ENCODE assay signal across 9 cellular contexts in genomic region chr10:125448596-125448995, GRCh38.
DNase-seq lines count a peak whose midpoint lies in the region; ATAC-seq, FAIRE-seq and TF ChIP-seq lines count a peak whose summit lies in the region.
"Had no signal": no experiment of that assay in that cellular context is flagged by ENCODE, and none has a peak within 500 bp of the region (broad histone marks: within the 10 kb centered on the region; RNA-seq: fewer than 3 reads in every experiment).

No MANE protein-coding gene starts in this region.

- no peak for TF ChIP-seq EP300 in H1 (IDR thresholded peaks at IDR 0.05; ENCODE audit: borderline replicate concordance in 1 of 2, low read depth in 2 of 2, low read length in 2 of 2)

- H3K4me3 Mint-ChIP-seq in MCF 10A (ENCODE audit: unreplicated experiment) = no peak overlapping the region

- no peak overlapping the region for H3K27ac ChIP-seq in breast epithelium
- H3K27ac ChIP-seq in H1 (ENCODE audit: low read depth, low read length) = no peak overlapping the region

- no peak overlapping the region for H2BK12ac ChIP-seq in H1 (ENCODE audit: low read depth, low read length)

- no peak overlapping the region for H4K5ac ChIP-seq in H1 (ENCODE audit: insufficient read length, low read depth, low read length)

- peak; percentile 63 to 74 for TF ChIP-seq RAD21 in H1 (IDR thresholded peaks at IDR 0.05 in 1 of 2, conservative IDR thresholded peaks at IDR 0.05 in 1 of 2; ENCODE audit: low read depth in 2 of 2, low read length in 2 of 2)

- no peak overlapping the region for H3K23ac ChIP-seq in H1 (ENCODE audit: insufficient read length)

- H3K56ac ChIP-seq in H1 (replicated peaks; ENCODE audit: insufficient read length, low read depth, low read length) = no peak overlapping the region

- H3K23me2 ChIP-seq in H1 (ENCODE audit: low read depth, low read length) = no peaks in the 10 kb centered on the region

- H2BK120ac ChIP-seq in H1 (replicated peaks; ENCODE audit: low read depth, low read length) = no peak overlapping the region

- H3K79me2 ChIP-seq in H1 (ENCODE audit: control insufficient read depth in 1 of 2, insufficient read depth in 2 of 2, low read length in 2 of 2) = no peaks in the 10 kb centered on the region

- H3K4ac ChIP-seq in H1 (replicated peaks; ENCODE audit: insufficient read length, low read depth, low read length) = no peak overlapping the region

- H3K27me3 ChIP-seq in breast epithelium (no peaks in the 10 kb centered on the region), MG63 (no peaks in the 10 kb centered on the region), H1 (replicated peaks in 1 of 4; ENCODE audit: control insufficient read depth in 3 of 4, extremely low read depth in 1 of 4, insufficient read depth in 3 of 4, low read length in 3 of 4) (no peaks in the 10 kb centered on the region; a peak in 1 of 7 replicates)

- no peak overlapping the region for H2BK5ac ChIP-seq in H1 (ENCODE audit: low read depth, low read length)

- no peak for TF ChIP-seq POLR2A in breast epithelium (IDR thresholded peaks at IDR 0.05)
- no peak for TF ChIP-seq POLR2A in H1 (IDR thresholded peaks at IDR 0.05; ENCODE audit: control extremely low read depth in 1 of 2, low read depth in 2 of 2, low read length in 2 of 2)

- no peaks in the 10 kb centered on the region for H3K4me1 ChIP-seq in breast epithelium
- no peaks in the 10 kb centered on the region for H3K4me1 ChIP-seq in H1 (replicated peaks in 1 of 4; ENCODE audit: control insufficient read depth in 3 of 4, insufficient read depth in 4 of 4, low read length in 3 of 4)

- no peak overlapping the region for H4K91ac ChIP-seq in H1 (replicated peaks; ENCODE audit: insufficient read length, low read length)

- FAIRE-seq in H1 (lab: Jason Lieb, UNC) = peak; percentile 24

- 14% methylated on average over 5 of the region's 5 CpGs; no CpG with 5 or more reads in 1 of the 2 experiments for WGBS in H1 (ENCODE audit: extremely low coverage in 1 of 2, insufficient coverage in 1 of 2, insufficient read length in 1 of 2, insufficient replicate concordance in 2 of 2, low coverage in 1 of 2, low lambda C conversion rate in 2 of 2, missing lambda C conversion rate in 1 of 2), 2 experiments

- no peak overlapping the region for H3K9ac ChIP-seq in H1 (replicated peaks in 1 of 4; ENCODE audit: extremely low read depth in 1 of 4, low read depth in 3 of 4, low read length in 3 of 4)

- H3K4me1 Mint-ChIP-seq in MCF 10A (ENCODE audit: insufficient read depth, unreplicated experiment) = no peaks in the 10 kb centered on the region

- no peak overlapping the region for H2BK20ac ChIP-seq in H1 (ENCODE audit: low read length)

- H2AFZ ChIP-seq in H1 (ENCODE audit: low read length) = no peak overlapping the region

- no peak overlapping the region for H2BK15ac ChIP-seq in H1 (ENCODE audit: low read length)

- POLR2A ChIA-PET in MCF 10A (lab: Yijun Ruan, JAX) (no interaction called here), H1 (lab: Charles Lee; ENCODE audit: partially characterized antibody) (no interaction called here)

- no TSS peak for BruUV-seq in MCF 10A (replicated peaks; lab: Mats Ljungman, UMichigan)

- no peak for ATAC-seq in HG03139 (IDR thresholded peaks at IDR 0.05; ENCODE audit: unreplicated experiment)
- ATAC-seq in left cardiac atrium = no peak

- no peaks in the 10 kb centered on the region for H3K9me3 ChIP-seq in breast epithelium
- no peaks in the 10 kb centered on the region for H3K9me3 ChIP-seq in MG63
- no peaks in the 10 kb centered on the region for H3K9me3 ChIP-seq in H1 (ENCODE audit: insufficient read depth in 2 of 2, low read depth in 1 of 2, low read length in 1 of 2)

- no peaks in the 10 kb centered on the region for H3K36me3 Mint-ChIP-seq in MCF 10A (ENCODE audit: insufficient read depth, unreplicated experiment)

- no peaks in the 10 kb centered on the region for H3K79me1 ChIP-seq in H1 (ENCODE audit: low read depth, low read length)

- H3K18ac ChIP-seq in H1 (ENCODE audit: extremely low read depth, low read length) = no peak overlapping the region

- H4K8ac ChIP-seq in H1 (ENCODE audit: extremely low read depth, insufficient read depth, low read length) = no peak overlapping the region

- no peaks in the 10 kb centered on the region for H4K20me1 ChIP-seq in H1 (replicated peaks in 1 of 2; ENCODE audit: control insufficient read depth in 1 of 2, insufficient read depth in 2 of 2, low read length in 2 of 2)

- H3K4me3 ChIP-seq in breast epithelium (no peak overlapping the region), MG63 (no peak overlapping the region), H1 (ENCODE audit: extremely low read depth in 1 of 4, insufficient read depth in 2 of 4, low read depth in 3 of 4, low read length in 4 of 4) (no peak overlapping the region)

- no peak overlapping the region for H3K14ac ChIP-seq in H1 (ENCODE audit: insufficient read length)

- H3K4me2 ChIP-seq in H1 (ENCODE audit: insufficient read depth in 1 of 2, low read depth in 2 of 2, low read length in 2 of 2) = no peak overlapping the region

- no peak overlapping the region for H3K27ac Mint-ChIP-seq in MCF 10A (ENCODE audit: low read depth, unreplicated experiment)

- H3K36me3 ChIP-seq in breast epithelium (no peaks in the 10 kb centered on the region), MG63 (no peaks in the 10 kb centered on the region), H1 (ENCODE audit: control insufficient read depth in 2 of 4, insufficient read depth in 4 of 4, low read length in 3 of 4) (no peaks in the 10 kb centered on the region)

- no peaks in the 10 kb centered on the region for H3K9me3 Mint-ChIP-seq in MCF 10A (ENCODE audit: unreplicated experiment)

- H2AK5ac ChIP-seq in H1 (ENCODE audit: low read depth, low read length) = no peak overlapping the region

- CTCF ChIA-PET in MCF 10A (lab: Yijun Ruan, JAX) (interaction anchor here (1.0 to 1.8 kb wide), 2 partner anchors 11 to 145 kb away, joined by 3 read pairs; no protein-coding TSS in a partner anchor), H1 (lab: Charles Lee; ENCODE audit: partially characterized antibody) (interaction anchor here (0.7 to 2.6 kb wide), 35 partner anchors 10 to 570 kb away, joined by 3 to 15 read pairs (median 4); no protein-coding TSS in a partner anchor)

- intact Hi-C loops in MCF 10A (cut with micrococcal nuclease) = no loop called here
- intact Hi-C loops in breast epithelium (cut with DNase I; ENCODE audit: low total_unique reads) = no loop called here
- intact Hi-C loops in left cardiac atrium (cut with DNase I) = no loop called here

- DNase-seq in MCF 10A (ENCODE audit: unreplicated experiment) (peak; percentile 50), breast epithelium (ENCODE audit: low spot score in 2 of 2) (no peak), MG63 (peak; percentile 32), H1 (ENCODE audit: low read depth in 1 of 2, low spot score in 2 of 2) (peak; percentile 15 to 87), NCI-H1105 (lab: John Stamatoyannopoulos, UW) (no peak), left cardiac atrium (no peak)
- peak; percentile 34 for DNase-seq in stimulated activated CD8-positive, alpha-beta memory T cell treated with anti-CD3 and anti-CD28 coated beads, Interleukin-4, amount 100 ng/mL, for 48 hours
- DNase-seq: GDM1 had no signal

- peaks cover 14% of the 10 kb centered on the region for H3K27me3 Mint-ChIP-seq in MCF 10A (ENCODE audit: insufficient read depth, unreplicated experiment)

- peak; percentile 34 for TF ChIP-seq CTCF in MCF 10A (IDR thresholded peaks at IDR 0.05; ENCODE audit: unreplicated experiment)
- no peak for TF ChIP-seq CTCF in breast epithelium (IDR thresholded peaks at IDR 0.05)
- TF ChIP-seq CTCF in H1 (IDR thresholded peaks at IDR 0.05; ENCODE audit: control extremely low read depth in 1 of 3, insufficient read depth in 1 of 3, low read depth in 1 of 3, low read length in 3 of 3) = peak; percentile 81 to 87 (median 86)

TF ChIP-seq in H1, 55 proteins besides CTCF, POLR2A, EP300 and RAD21:
- TF ChIP-seq CHD1 (IDR thresholded peaks at IDR 0.05; ENCODE audit: low read depth, low read length) (no peak), FOSL1 (IDR thresholded peaks at IDR 0.05; ENCODE audit: insufficient read depth, low read depth, low read length) (no peak), HDAC2 (IDR thresholded peaks at IDR 0.05; ENCODE audit: borderline replicate concordance in 1 of 2, low read depth in 2 of 2, low read length in 2 of 2) (no peak), ZNF274 (IDR thresholded peaks at IDR 0.05; ENCODE audit: borderline replicate concordance, extremely low read depth, low read length) (no peak), JUN (IDR thresholded peaks at IDR 0.05; ENCODE audit: low read depth, low read length) (no peak), TAF7 (optimal IDR thresholded peaks at IDR 0.05; ENCODE audit: borderline replicate concordance, low read depth, low read length) (no peak), SRF (IDR thresholded peaks at IDR 0.05; ENCODE audit: low read depth, low read length) (no peak), SP2 (IDR thresholded peaks at IDR 0.05; ENCODE audit: low read length) (no peak), CEBPB (IDR thresholded peaks at IDR 0.05; ENCODE audit: low read depth, low read length) (no peak), SP4 (IDR thresholded peaks at IDR 0.05; ENCODE audit: low read length) (no peak), CREB1 (IDR thresholded peaks at IDR 0.05) (no peak), KDM5A (IDR thresholded peaks at IDR 0.05; ENCODE audit: low read length) (no peak), BACH1 (IDR thresholded peaks at IDR 0.05; ENCODE audit: low read length) (no peak), SUZ12 (IDR thresholded peaks at IDR 0.05; ENCODE audit: low read length) (no peak)
- TF ChIP-seq, protein P1, sequence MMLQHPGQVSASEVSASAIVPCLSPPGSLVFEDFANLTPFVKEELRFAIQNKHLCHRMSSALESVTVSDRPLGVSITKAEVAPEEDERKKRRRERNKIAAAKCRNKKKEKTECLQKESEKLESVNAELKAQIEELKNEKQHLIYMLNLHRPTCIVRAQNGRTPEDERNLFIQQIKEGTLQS (IDR thresholded peaks at IDR 0.05; ENCODE audit: insufficient read depth, low read depth, low read length) = no peak
TF ChIP-seq in H1: peak in this region for 0.

Comparison
In these comparisons a context has a peak if more than half of its experiments do, and no peak if none do; other contexts are left out.
1. DNase-seq: peak in MCF 10A (single experiment), MG63 (single experiment), H1 (2 of 2) and stimulated activated CD8-positive, alpha-beta memory T cell treated with anti-CD3 and anti-CD28 coated beads, Interleukin-4, amount 100 ng/mL, for 48 hours (single experiment); none in breast epithelium (0 of 2), NCI-H1105 (single experiment) and left cardiac atrium (single experiment).
2. CTCF ChIP-seq: peak in MCF 10A (single experiment) and H1 (3 of 3); none in breast epithelium (0 of 3).